14 cellular contexts compared by ENCODE assay signal in the genomic region with DNA sequence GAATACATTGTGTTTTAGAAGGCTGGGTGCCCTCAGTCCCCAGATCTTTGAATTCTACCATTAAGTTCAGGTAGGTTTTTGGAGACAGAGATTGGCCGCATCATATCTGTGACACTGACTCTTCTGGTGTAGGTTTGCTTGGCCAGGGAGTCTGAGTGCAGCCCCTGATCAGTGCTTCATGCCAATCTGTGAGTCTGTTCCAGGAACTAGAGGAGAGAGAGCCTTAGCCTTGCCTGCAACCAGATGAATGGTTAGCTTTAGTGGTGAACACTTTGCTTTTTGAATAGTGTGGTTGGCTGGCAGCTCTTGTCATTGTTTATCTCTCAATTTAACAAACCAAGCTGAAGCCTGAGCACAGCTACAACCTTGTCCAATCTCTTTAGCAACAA.
"Had no signal": no experiment of that assay in that cellular context is flagged by ENCODE, and none has a peak within 500 bp of the region (broad histone marks: within the 10 kb centered on the region; RNA-seq: fewer than 3 reads in every experiment).

No MANE protein-coding gene starts in this region.

- H3K9me3 Mint-ChIP-seq: activated T-cell treated with anti-CD3 and anti-CD28 coated beads, Interleukin-2, amount 50 U/mL, for 4 hours; naive thymus-derived CD8-positive, alpha-beta T cell; stimulated activated memory B cell treated with anti-CD40 and anti-IgM and Interleukin-4, amounts not matched to agents 10 μg/mL and 1 μg/mL and 100 μg/mL, for 72 hours; T-helper 1 cell treated with Interleukin-12 subunit alpha and Interleukin-12 subunit beta and Interleukin-4 antibody, amounts not matched to agents 30 μg/mL and 1 μg/mL, for 36 hours had no signal

- H3K9me3 ChIP-seq: mucosa of descending colon, tibial artery had no signal

- H3K4me3 ChIP-seq: mucosa of descending colon, tibial artery had no signal

- H3K36me3 Mint-ChIP-seq: naive thymus-derived CD8-positive, alpha-beta T cell; stimulated activated memory B cell treated with anti-CD40 and anti-IgM and Interleukin-4, amounts not matched to agents 10 μg/mL and 1 μg/mL and 100 μg/mL, for 72 hours had no signal

- H3K27me3 Mint-ChIP-seq: naive thymus-derived CD8-positive, alpha-beta T cell had no signal

- H3K27me3 ChIP-seq: tibial artery had no signal

- H3K4me3 Mint-ChIP-seq: activated T-cell treated with anti-CD3 and anti-CD28 coated beads, Interleukin-2, amount 50 U/mL, for 4 hours; naive thymus-derived CD8-positive, alpha-beta T cell; stimulated activated memory B cell treated with anti-CD40 and anti-IgM and Interleukin-4, amounts not matched to agents 10 μg/mL and 1 μg/mL and 100 μg/mL, for 72 hours; T-helper 1 cell treated with Interleukin-12 subunit alpha and Interleukin-12 subunit beta and Interleukin-4 antibody, amounts not matched to agents 30 μg/mL and 1 μg/mL, for 36 hours had no signal

- H3K36me3 ChIP-seq: tibial artery had no signal

- ATAC-seq: activated T-cell treated with anti-CD3 and anti-CD28 coated beads, Interleukin-2, amount 50 U/mL, for 4 hours; mucosa of descending colon; naive thymus-derived CD8-positive, alpha-beta T cell; right cardiac atrium; stimulated activated memory B cell treated with anti-CD40 and anti-IgM and Interleukin-4, amounts not matched to agents 10 μg/mL and 1 μg/mL and 100 μg/mL, for 72 hours had no signal

- H3K27ac Mint-ChIP-seq: progenitor cell of endocrine pancreas; stimulated activated memory B cell treated with anti-CD40 and anti-IgM and Interleukin-4, amounts not matched to agents 10 μg/mL and 1 μg/mL and 100 μg/mL, for 72 hours had no signal

- DNase-seq: activated CD4-positive, CD25-positive, alpha-beta regulatory T cell; activated effector memory CD4-positive, alpha-beta T cell treated with anti-CD3 and anti-CD28 coated beads, Interleukin-2, amount 50 U/mL, for 16 hours; activated T-cell treated with anti-CD3 and anti-CD28 coated beads, Interleukin-2, amount 50 U/mL, for 4 hours; effector memory CD4-positive, alpha-beta T cell; hippocampal formation; mucosa of descending colon; naive thymus-derived CD8-positive, alpha-beta T cell; right cardiac atrium; small intestine; tibial artery had no signal

- H3K4me1 Mint-ChIP-seq: stimulated activated memory B cell treated with anti-CD40 and anti-IgM and Interleukin-4, amounts not matched to agents 10 μg/mL and 1 μg/mL and 100 μg/mL, for 72 hours had no signal

- H3K27ac ChIP-seq: epithelial cell of prostate, tibial artery had no signal
